ENCODE assay signal across 13 cellular contexts in genomic region chr22:20553947-20554741, GRCh38. TPM values are rescaled to one million over a fixed set of nuclear protein-coding genes. Genes with fewer than 3 reads are reported as not detected.
DNase-seq lines count a peak whose midpoint lies in the region; ATAC-seq and TF ChIP-seq lines count a peak whose summit lies in the region.
"Had no signal": no experiment of that assay in that cellular context is flagged by ENCODE, and none has a peak within 500 bp of the region (broad histone marks: within the 10 kb centered on the region; RNA-seq: fewer than 3 reads in every experiment).

No MANE protein-coding gene starts in this region.

- DNase-seq in AG04450 (ENCODE audit: low read depth, low spot score) = no peak
- DNase-seq in IMR-90 = no peak
- no peak for DNase-seq in effector memory CD8-positive, alpha-beta T cell
- DNase-seq in trophoblast cell = no peak
- DNase-seq in CD1c-positive myeloid dendritic cell (ENCODE audit: extremely low spot score) = no peak
- no peak for DNase-seq in AG08396 (ENCODE audit: low spot score)
- no peak for DNase-seq in HEK293T (ENCODE audit: extremely low spot score)
- DNase-seq in epidermal melanocyte (ENCODE audit: insufficient read length, low spot score) = no peak
- DNase-seq: GDM1, MG63, OCI-M1 had no signal

- H3K27me3 ChIP-seq in AG04450 (ENCODE audit: control insufficient read depth, insufficient read depth, low read length) = no peaks in the 10 kb centered on the region
- no peaks in the 10 kb centered on the region for H3K27me3 ChIP-seq in IMR-90 (ENCODE audit: control insufficient read depth, insufficient read depth, low read length)
- no peaks in the 10 kb centered on the region for H3K27me3 ChIP-seq in trophoblast cell (ENCODE audit: insufficient read depth, low read length)
- H3K27me3 ChIP-seq: BLaER1 treated with 17β-estradiol and CSF1 and Interleukin-3, amounts not matched to agents 10 nM and 100 nM; MG63 had no signal

- H3K27ac Mint-ChIP-seq in effector memory CD8-positive, alpha-beta T cell = peak overlapping the region; percentile 94 to 96
- H3K27ac Mint-ChIP-seq: mesothelial cell of epicardium had no signal

- 0 out of 2 replicates have a peak overlapping the region, but pooled peaks have one; percentile 32 for H2BK120ac ChIP-seq in IMR-90 (ENCODE audit: low read depth, low read length)
- no peak overlapping the region for H2BK120ac ChIP-seq in trophoblast cell (ENCODE audit: insufficient read depth, low read length, poor library complexity)

- POLR2A ChIA-PET in AG04450 (lab: Yijun Ruan, JAX) = no interaction called here
- POLR2A ChIA-PET in IMR-90 (lab: Charles Lee; ENCODE audit: unreplicated experiment) = no interaction called here
- POLR2A ChIA-PET in HEK293T (lab: Yijun Ruan, JAX) = interaction anchor here (1.8 kb wide), 1 partner anchor 46 kb away, joined by 4 read pairs; no protein-coding TSS in a partner anchor

- peaks cover 55% of the 10 kb centered on the region for H3K9me1 ChIP-seq in IMR-90 (ENCODE audit: insufficient read depth, low read length)

- H3K9me3 Mint-ChIP-seq in effector memory CD8-positive, alpha-beta T cell = peaks cover 4 to 9% of the 10 kb centered on the region in 2 donors

- H3K27ac ChIP-seq in AG04450 (ENCODE audit: low read depth, low read length) = peak overlapping the region; percentile 21
- H3K27ac ChIP-seq in IMR-90 (ENCODE audit: insufficient read depth, low read length) = peak overlapping the region; percentile 36; the same call in 1 of the 2 replicates
- no peak overlapping the region for H3K27ac ChIP-seq in trophoblast cell (ENCODE audit: low read depth, low read length)
- H3K27ac ChIP-seq: BLaER1 treated with 17β-estradiol and CSF1 and Interleukin-3, amounts not matched to agents 10 nM and 100 nM had no signal

- H2BK20ac ChIP-seq in IMR-90 (ENCODE audit: low read depth, low read length) = no peak overlapping the region

- dilution Hi-C loops in IMR-90 (cut with HindIII; ENCODE audit: low sequenced_read_pairs, unreplicated experiment) = no loop called here

- no peak overlapping the region for H2BK12ac ChIP-seq in trophoblast cell (ENCODE audit: low read length)

- H3K4me3 ChIP-seq in AG04450 (ENCODE audit: low read depth, low read length) (no peak overlapping the region), IMR-90 (ENCODE audit: insufficient read depth, low read depth, low read length) (no peak overlapping the region), trophoblast cell (ENCODE audit: low read depth, low read length) (no peak overlapping the region)
- H3K4me3 ChIP-seq: BLaER1 treated with 17β-estradiol and CSF1 and Interleukin-3, amounts not matched to agents 10 nM and 100 nM; MG63 had no signal

- H3K9ac ChIP-seq in IMR-90 (ENCODE audit: low read depth, low read length) = no peak overlapping the region
- H3K9ac ChIP-seq in trophoblast cell (ENCODE audit: low read length) = no peak overlapping the region
- H3K9ac ChIP-seq: BLaER1 treated with 17β-estradiol and CSF1 and Interleukin-3, amounts not matched to agents 10 nM and 100 nM had no signal

- no peak overlapping the region for H3K23ac ChIP-seq in IMR-90 (ENCODE audit: low read depth, low read length)
- no peak overlapping the region for H3K23ac ChIP-seq in trophoblast cell (ENCODE audit: low read length)

- H3K36me3 ChIP-seq in IMR-90 (ENCODE audit: control insufficient read depth, insufficient read depth, low read length) (peaks cover 57% of the 10 kb centered on the region), trophoblast cell (ENCODE audit: control insufficient read depth in 1 of 2, insufficient read depth in 2 of 2, low read length in 2 of 2) (peaks cover 65 to 70% of the 10 kb centered on the region in 2 experiments)

- H2AK5ac ChIP-seq in IMR-90 (ENCODE audit: low read depth, low read length) (peak overlapping the region; percentile 59; the same call in 1 of the 2 replicates), trophoblast cell (ENCODE audit: low read length) (no peak overlapping the region)

- peaks cover 73% of the 10 kb centered on the region for H3K36me3 Mint-ChIP-seq in effector memory CD8-positive, alpha-beta T cell (ENCODE audit: insufficient read depth)

- H2BK5ac ChIP-seq in IMR-90 (ENCODE audit: low read depth, low read length, poor library complexity, severe bottlenecking) (peak overlapping the region; percentile 22), trophoblast cell (ENCODE audit: low read depth, low read length, poor library complexity) (no peak overlapping the region)

- no peak overlapping the region for H3K56ac ChIP-seq in IMR-90 (ENCODE audit: extremely low read depth, insufficient read depth, low read length)

- H3K9me3 ChIP-seq in AG04450 (ENCODE audit: control insufficient read depth, insufficient read depth, low read length) (peaks cover 7% of the 10 kb centered on the region), IMR-90 (ENCODE audit: control insufficient read depth, insufficient read depth, low read length) (no peaks in the 10 kb centered on the region), trophoblast cell (ENCODE audit: insufficient read depth, low read depth, low read length) (peaks cover 5% of the 10 kb centered on the region)
- H3K9me3 ChIP-seq: MG63 had no signal

- no peak overlapping the region for H4K91ac ChIP-seq in IMR-90 (ENCODE audit: insufficient read depth, low read depth, low read length)
- no peak overlapping the region for H4K91ac ChIP-seq in trophoblast cell (ENCODE audit: low read depth, low read length)

- peaks cover 84% of the 10 kb centered on the region for H4K20me1 ChIP-seq in IMR-90 (ENCODE audit: insufficient read depth, low read length)

- no peak for ATAC-seq in IMR-90 (ENCODE audit: low read depth)
- no peak for ATAC-seq in effector memory CD8-positive, alpha-beta T cell (replicated peaks)

- BruUV-seq in IMR-90 (replicated peaks; lab: Mats Ljungman, UMichigan) = no TSS peak

- H3K18ac ChIP-seq in IMR-90 (ENCODE audit: low read depth, low read length) = no peak overlapping the region
- peak overlapping the region; percentile 47 for H3K18ac ChIP-seq in trophoblast cell (ENCODE audit: low read length)

- H4K8ac ChIP-seq in IMR-90 (ENCODE audit: low read depth in 2 of 2, low read length in 2 of 2) (peak overlapping the region in 1 of 2 experiments; percentile 8; a peak in 1 of 4 replicates), trophoblast cell (ENCODE audit: low read depth, low read length) (no peak overlapping the region)

- in situ Hi-C loops in IMR-90 (cut with MboI; ENCODE audit: low sequenced_read_pairs) = no loop called here

- H2AK9ac ChIP-seq in IMR-90 (replicated peaks; ENCODE audit: low read depth, low read length, poor library complexity) = no peak overlapping the region

- no peak overlapping the region for H4K5ac ChIP-seq in IMR-90 (ENCODE audit: low read depth, low read length)

- no peak overlapping the region for H4K12ac ChIP-seq in trophoblast cell (ENCODE audit: low read depth, low read length)

- H3K79me1 ChIP-seq in IMR-90 (ENCODE audit: low read depth in 1 of 2, low read length in 2 of 2) = peaks cover 42 to 95% of the 10 kb centered on the region in 2 experiments
- H3K79me1 ChIP-seq in trophoblast cell (ENCODE audit: low read length) = no peaks in the 10 kb centered on the region

- H3K14ac ChIP-seq in IMR-90 (replicated peaks; ENCODE audit: low read depth, low read length) (no peak overlapping the region), trophoblast cell (ENCODE audit: low read length) (no peak overlapping the region)

- peaks cover 8% of the 10 kb centered on the region for H3K79me2 ChIP-seq in trophoblast cell (ENCODE audit: control insufficient read depth, insufficient read depth, low read length, poor library complexity)

- H3K4me1 ChIP-seq in IMR-90 (ENCODE audit: control insufficient read depth, insufficient read depth, low read length) = peaks cover 49% of the 10 kb centered on the region
- H3K4me1 ChIP-seq in trophoblast cell (ENCODE audit: control insufficient read depth in 1 of 2, insufficient read depth in 2 of 2, low read length in 2 of 2) = peaks cover 16 to 22% of the 10 kb centered on the region in 2 experiments

- H3K4ac ChIP-seq in IMR-90 (ENCODE audit: low read depth, low read length) (0 out of 2 replicates have a peak overlapping the region, but pooled peaks have one; percentile 20), trophoblast cell (ENCODE audit: low read depth, low read length) (no peak overlapping the region)

- WGBS in IMR-90 (ENCODE audit: extremely low coverage in 2 of 2, insufficient read length in 1 of 2), 2 experiments = 94% methylated on average over 6 of the region's 8 CpGs; no CpG with 5 or more reads in 1 of the 2 experiments
- WGBS in trophoblast cell (ENCODE audit: extremely low coverage, insufficient coverage, insufficient read length) = no CpG with 5 or more reads among the region's 8 CpGs

- H2BK15ac ChIP-seq in IMR-90 (ENCODE audit: low read depth, low read length) = no peak overlapping the region

- H3K4me1 Mint-ChIP-seq in effector memory CD8-positive, alpha-beta T cell (ENCODE audit: low read depth in 2 of 2) = peaks cover 73 to 88% of the 10 kb centered on the region in 2 donors

- H2AFZ ChIP-seq in IMR-90 (replicated peaks; ENCODE audit: low read length, poor library complexity) = peak overlapping the region; percentile 9
- no peak overlapping the region for H2AFZ ChIP-seq in trophoblast cell (ENCODE audit: insufficient read depth, low read length, poor library complexity)

- CTCF ChIA-PET in AG04450 (lab: Charles Lee) (interaction anchor here (7.6 kb wide), 1 partner anchor 11 kb away, joined by 82 read pairs; no protein-coding TSS in a partner anchor), IMR-90 (lab: Yijun Ruan, JAX) (interaction anchor here (1.0 to 1.5 kb wide), 2 partner anchors 11 to 15 kb away, joined by 3 to 16 read pairs; no protein-coding TSS in a partner anchor), HEK293T (lab: Yijun Ruan, JAX) (interaction anchor here (0.8 to 1.0 kb wide), 2 partner anchors 14 to 17 kb away, joined by 3 read pairs; no protein-coding TSS in a partner anchor)

- TF ChIP-seq POLR2A in IMR-90 (IDR thresholded peaks at IDR 0.05; ENCODE audit: low read depth, low read length) = no peak

- no peaks in the 10 kb centered on the region for H3K27me3 Mint-ChIP-seq in effector memory CD8-positive, alpha-beta T cell

- no peak for TF ChIP-seq RAD21 in IMR-90 (IDR thresholded peaks at IDR 0.05; ENCODE audit: low read length)

- H3K4me2 ChIP-seq in IMR-90 (ENCODE audit: low read depth, low read length) (no peak overlapping the region), trophoblast cell (ENCODE audit: low read length) (no peak overlapping the region)

- TF ChIP-seq CTCF in AG04450 (IDR thresholded peaks at IDR 0.05; ENCODE audit: low read depth, low read length) (no peak), IMR-90 (conservative IDR thresholded peaks at IDR 0.05; ENCODE audit: low read depth, low read length) (no peak)

- peak overlapping the region; percentile 47 to 63 for H3K4me3 Mint-ChIP-seq in effector memory CD8-positive, alpha-beta T cell
- H3K4me3 Mint-ChIP-seq: mesothelial cell of epicardium had no signal

- intact Hi-C loops in IMR-90 (cut with micrococcal nuclease) = loop anchor here (5.0 kb wide), 1 partner anchor 47 kb away; the partner anchor contains the start of gene MED15

RNA-seq across cellular contexts. Expression of gene MED15, which starts 46.7 kb away (rescaled TPM):
- polyA plus RNA-seq in AG04450 (2011; rRNA removed) (17.3 and 25.4 TPM in 2 replicates), IMR-90 (2012; rRNA removed) (68.8 and 71.5 TPM in 2 replicates)
- 43.3 and 49.2 TPM in 2 replicates for polyA minus RNA-seq in AG04450 (2011; rRNA and poly(A)+ RNA removed)
- 19.0 and 22.8 TPM in 2 replicates for total RNA-seq in IMR-90 (2012; rRNA removed)
- polyA plus RNA-seq in IMR-90 (2012; cell fraction: cytosol; rRNA removed) = 43.1 and 81.0 TPM in 2 replicates
- polyA plus RNA-seq in IMR-90 (2012; cell fraction: nucleus; rRNA removed; ENCODE audit: low replicate concordance) = 269 and 514 TPM in 2 replicates
- 85.5 and 85.6 TPM in 2 replicates for polyA plus RNA-seq in trophoblast cell (2013)

RNA-seq across cellular contexts. Expression of gene KLHL22, which starts 58.5 kb away (rescaled TPM):
- polyA plus RNA-seq in AG04450 (2011; rRNA removed) (30.2 and 33.2 TPM in 2 replicates), IMR-90 (2012; rRNA removed) (28.7 and 30.1 TPM in 2 replicates)
- 35.1 and 39.0 TPM in 2 replicates for polyA minus RNA-seq in AG04450 (2011; rRNA and poly(A)+ RNA removed)
- total RNA-seq in IMR-90 (2012; rRNA removed) = 25.8 and 27.1 TPM in 2 replicates
- 14.3 and 46.6 TPM in 2 replicates for polyA plus RNA-seq in IMR-90 (2012; cell fraction: cytosol; rRNA removed)
- 70.3 and 122 TPM in 2 replicates for polyA plus RNA-seq in IMR-90 (2012; cell fraction: nucleus; rRNA removed; ENCODE audit: low replicate concordance)
- polyA plus RNA-seq in trophoblast cell (2013) = 9.3 and 10.9 TPM in 2 replicates
